In the genomic region with DNA sequence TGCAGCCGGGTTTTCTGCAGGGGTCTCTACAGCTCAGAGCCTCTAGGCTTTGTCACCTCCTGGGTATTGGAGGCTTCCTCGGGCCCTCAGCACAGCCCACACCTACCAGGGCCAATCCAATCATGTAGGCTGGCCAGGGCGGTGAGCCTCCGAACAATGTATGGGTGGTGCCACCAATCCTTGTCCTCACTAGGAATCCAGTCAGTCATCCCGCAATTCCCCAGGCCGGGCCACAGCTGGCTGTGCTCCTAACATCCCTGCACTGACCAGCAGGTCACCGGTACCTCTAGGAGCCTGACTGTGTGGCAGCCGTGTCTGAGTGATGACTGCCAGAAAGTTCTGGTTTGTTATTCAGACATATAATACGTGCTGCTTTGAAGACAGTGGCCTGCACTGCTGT, we compare ENCODE assay signal across 19 cellular contexts.
A peak's percentile ranks its signal among the peaks of the same experiment; 100 is the strongest.
DNase-seq lines count a peak whose midpoint lies in the region; ATAC-seq and TF ChIP-seq lines count a peak whose summit lies in the region.
"Had no signal": no experiment of that assay in that cellular context is flagged by ENCODE, and none has a peak within 500 bp of the region (broad histone marks: within the 10 kb centered on the region; RNA-seq: fewer than 3 reads in every experiment).

No MANE protein-coding gene starts in this region.

- WGBS in spleen, 5 donors: 68 to 89% (median 86%) methylated on average over 3 to 9 of the region's 9 CpGs

- TF ChIP-seq CTCF in left ventricle myocardium inferior (IDR thresholded peaks at IDR 0.05; ENCODE audit: borderline replicate concordance): no peak
- TF ChIP-seq CTCF in spleen (IDR thresholded peaks at IDR 0.05 in 8 of 11, conservative IDR thresholded peaks at IDR 0.05 in 3 of 11): no peak

- no peaks in the 10 kb centered on the region for H3K9me3 ChIP-seq in left ventricle myocardium inferior (replicated peaks)
- H3K9me3 ChIP-seq in spleen: no peaks in the 10 kb centered on the region
- H3K9me3 ChIP-seq: SJCRH30 had no signal

- H3K4me1 ChIP-seq in left ventricle myocardium inferior (peaks cover 76% of the 10 kb centered on the region), spleen (peaks cover 23 to 60% (median 33%) of the 10 kb centered on the region in 6 donors)
- H3K4me1 ChIP-seq: SJCRH30 had no signal

- intact Hi-C loops in left ventricle myocardium inferior (cut with micrococcal nuclease) (no loop called here), Right ventricle myocardium inferior (cut with DNase I) (no loop called here), spleen (cut with DNase I; ENCODE audit: low total_unique reads) (no loop called here)

- TF ChIP-seq POLR2A in spleen (IDR thresholded peaks at IDR 0.05): no peak

- H3K4me3 ChIP-seq in left ventricle myocardium inferior: no peak overlapping the region
- no peak overlapping the region for H3K4me3 ChIP-seq in spleen
- H3K4me3 ChIP-seq: K562, SJCRH30 had no signal

- DNase-seq in left ventricle myocardium inferior (no peak), Right ventricle myocardium inferior (ENCODE audit: missing footprints) (no peak), mesenteric fat pad (ENCODE audit: low spot score) (peak; percentile 83), spleen (peak; percentile 66), KG1 (lab: John Stamatoyannopoulos, UW) (no peak), COR-L47 (lab: John Stamatoyannopoulos, UW) (no peak), NCI-H69 (lab: John Stamatoyannopoulos, UW) (no peak)
- DNase-seq: DMS79, H7, HFFc6, NCI-H1092 treated with DMSO at 0.1 percent for 48 hours, NCI-H1436 treated with DMSO at 0.1 percent for 48 hours, NCI-H1930, NCI-H2227 treated with DMSO at 0.1 percent for 48 hours, NCI-H510A, NCI-H748 treated with DMSO at 0.1 percent for 48 hours, SJCRH30 had no signal

- H3K36me3 ChIP-seq in left ventricle myocardium inferior (no peaks in the 10 kb centered on the region), spleen (no peaks in the 10 kb centered on the region)
- H3K36me3 ChIP-seq: SJCRH30 had no signal

- ATAC-seq in Right ventricle myocardium inferior: no peak
- ATAC-seq: K562, Panc1 had no signal

- H3K27me3 ChIP-seq in left ventricle myocardium inferior (ENCODE audit: low read depth): no peaks in the 10 kb centered on the region
- no peaks in the 10 kb centered on the region for H3K27me3 ChIP-seq in spleen (replicated peaks in 1 of 7)

- H3K27ac ChIP-seq in left ventricle myocardium inferior (replicated peaks): peak overlapping the region; percentile 14
- H3K27ac ChIP-seq in spleen: no peak overlapping the region
- H3K27ac ChIP-seq: SJCRH30 had no signal

Comparison
In these comparisons a context has a peak if more than half of its experiments do, and no peak if none do; other contexts are left out.
1. DNase-seq: peak in mesenteric fat pad (single experiment) and spleen (single experiment); none in left ventricle myocardium inferior (single experiment), Right ventricle myocardium inferior (single experiment), KG1 (single experiment), COR-L47 (single experiment) and NCI-H69 (single experiment).